In genomic region chr16:24977673-24978065, GRCh38 we compare ENCODE assay signal across 9 cellular contexts. TPM values are rescaled to one million over a fixed set of nuclear protein-coding genes. Genes with fewer than 3 reads are reported as not detected.
DNase-seq lines count a peak whose midpoint lies in the region; ATAC-seq, FAIRE-seq and TF ChIP-seq lines count a peak whose summit lies in the region.
"Had no signal": no experiment of that assay in that cellular context is flagged by ENCODE, and none has a peak within 500 bp of the region (broad histone marks: within the 10 kb centered on the region; RNA-seq: fewer than 3 reads in every experiment).

No MANE protein-coding gene starts in this region.

- H3K27ac ChIP-seq in A673 (ENCODE audit: low read depth, low read length, poor library complexity, severe bottlenecking): peak overlapping the region; percentile 68
- peak overlapping the region; percentile 53 for H3K27ac ChIP-seq in duodenal mucosa (ENCODE audit: low read depth, low read length)
- no peak overlapping the region for H3K27ac ChIP-seq in pancreas

- no peaks in the 10 kb centered on the region for H3K27me3 ChIP-seq in A673 (replicated peaks; ENCODE audit: insufficient read depth, low read depth, low read length, poor library complexity)
- H3K27me3 ChIP-seq in duodenal mucosa (ENCODE audit: control insufficient read depth in 1 of 2, insufficient read depth in 2 of 2, low read length in 2 of 2): no peaks in the 10 kb centered on the region
- no peaks in the 10 kb centered on the region for H3K27me3 ChIP-seq in pancreas

- CTCF ChIA-PET in A673 (lab: Charles Lee): no interaction called here

- H3K4me3 ChIP-seq in A673 (ENCODE audit: low read depth, low read length, poor library complexity, severe bottlenecking): no peak overlapping the region
- no peak overlapping the region for H3K4me3 ChIP-seq in duodenal mucosa (ENCODE audit: low read depth in 1 of 2, low read length in 2 of 2)
- H3K4me3 ChIP-seq in pancreas: no peak overlapping the region

- intact Hi-C loops in A673 (cut with micrococcal nuclease; ENCODE audit: unreplicated experiment) (no loop called here), pancreas (cut with DNase I) (no loop called here)

- no TSS peak for BruUV-seq in A673 (replicated peaks; lab: Mats Ljungman, UMichigan)

- H3K36me3 Mint-ChIP-seq in activated T-cell treated with anti-CD3 and anti-CD28 coated beads, Interleukin-2, amount 50 U/mL, for 4 hours (ENCODE audit: insufficient read depth): peaks cover 46% of the 10 kb centered on the region

- no peak for FAIRE-seq in pancreas (lab: Jason Lieb, UNC)

- DNase-seq in A673 (ENCODE audit: low spot score): peak; percentile 62
- DNase-seq in NCI-H226: peak; percentile 75
- DNase-seq in middle frontal gyrus (ENCODE audit: extremely low spot score, low spot score): peak; percentile 41
- DNase-seq in OCI-M1 (lab: John Stamatoyannopoulos, UW): no peak
- DNase-seq in NCI-H526 treated with DMSO at 0.1 percent for 48 hours (lab: John Stamatoyannopoulos, UW): no peak
- no peak for DNase-seq in pancreas
- no peak for DNase-seq in activated T-cell treated with anti-CD3 and anti-CD28 coated beads, Interleukin-2, amount 50 U/mL, for 4 hours
- DNase-seq: activated T-cell treated with anti-CD3 and anti-CD28 coated beads, Interleukin-2, amount 50 U/mL, for 24 hours had no signal

- TF ChIP-seq CTCF in A673 (conservative IDR thresholded peaks at IDR 0.05; ENCODE audit: low read depth, low read length) (no peak), pancreas (IDR thresholded peaks at IDR 0.05) (no peak)

- no peak overlapping the region for H3K9ac ChIP-seq in duodenal mucosa (ENCODE audit: low read depth in 1 of 2, low read length in 2 of 2)

- peaks cover 61% of the 10 kb centered on the region for H3K4me1 Mint-ChIP-seq in activated T-cell treated with anti-CD3 and anti-CD28 coated beads, Interleukin-2, amount 50 U/mL, for 4 hours (ENCODE audit: low read depth)

- POLR2A ChIA-PET in A673 (lab: Charles Lee; ENCODE audit: low non-redundant PET): interaction anchor here (0.5 kb wide), 1 partner anchor 439 kb away, joined by 3 read pairs; no protein-coding TSS in a partner anchor

- H3K36me3 ChIP-seq in A673 (ENCODE audit: insufficient read depth, low read length, poor library complexity, severe bottlenecking) (peaks cover 40% of the 10 kb centered on the region), duodenal mucosa (ENCODE audit: control insufficient read depth in 1 of 2, insufficient read depth in 2 of 2, low read length in 2 of 2) (peaks cover 26 to 51% of the 10 kb centered on the region in 2 donors), pancreas (peaks cover 0 to 14% (median 0%) of the 10 kb centered on the region in 3 donors)

- no peak overlapping the region for H3K4me3 Mint-ChIP-seq in activated T-cell treated with anti-CD3 and anti-CD28 coated beads, Interleukin-2, amount 50 U/mL, for 4 hours
- H3K4me3 Mint-ChIP-seq: activated T-cell treated with anti-CD3 and anti-CD28 coated beads, Interleukin-2, amount 50 U/mL, for 24 hours had no signal

- H3K4me1 ChIP-seq in A673 (ENCODE audit: insufficient read depth, low read length, poor library complexity, severe bottlenecking) (peaks cover 56% of the 10 kb centered on the region), duodenal mucosa (ENCODE audit: control insufficient read depth in 1 of 2, insufficient read depth in 2 of 2, low read length in 2 of 2) (peaks cover 0 to 20% of the 10 kb centered on the region in 2 donors), pancreas (no peaks in the 10 kb centered on the region)

- 82 to 83% methylated on average over 5 of the region's 5 CpGs for WGBS in pancreas, 2 donors

- H3K9me3 Mint-ChIP-seq in activated T-cell treated with anti-CD3 and anti-CD28 coated beads, Interleukin-2, amount 50 U/mL, for 4 hours: no peaks in the 10 kb centered on the region
- H3K9me3 Mint-ChIP-seq: activated T-cell treated with anti-CD3 and anti-CD28 coated beads, Interleukin-2, amount 50 U/mL, for 24 hours had no signal

- peaks cover 9% of the 10 kb centered on the region for H3K9me3 ChIP-seq in A673 (ENCODE audit: low read depth, low read length, poor library complexity, severe bottlenecking)
- H3K9me3 ChIP-seq in duodenal mucosa (ENCODE audit: control insufficient read depth in 1 of 2, low read length in 2 of 2): no peaks in the 10 kb centered on the region
- no peaks in the 10 kb centered on the region for H3K9me3 ChIP-seq in pancreas

- H3K27me3 Mint-ChIP-seq in activated T-cell treated with anti-CD3 and anti-CD28 coated beads, Interleukin-2, amount 50 U/mL, for 4 hours (ENCODE audit: low read depth): no peaks in the 10 kb centered on the region
- H3K27me3 Mint-ChIP-seq: activated T-cell treated with anti-CD3 and anti-CD28 coated beads, Interleukin-2, amount 50 U/mL, for 24 hours had no signal

- no peak for ATAC-seq in pancreas
- ATAC-seq in activated T-cell treated with anti-CD3 and anti-CD28 coated beads, Interleukin-2, amount 50 U/mL, for 4 hours: no peak

RNA-seq across cellular contexts. Expression of gene ARHGAP17, which starts 37.5 kb away (rescaled TPM):
- total RNA-seq in A673 (2021): 144 and 146 TPM in 2 replicates
- 10 to 100 TPM; 15.2 to 44.5 (median 24.1) TPM for total RNA-seq in pancreas
- 10 to 100 TPM; 27.3 to 39.9 TPM for polyA plus RNA-seq in pancreas
- 10 to 100 TPM; 69.5 to 83.6 (median 73.1) TPM for total RNA-seq in activated T-cell treated with anti-CD3 and anti-CD28 coated beads, Interleukin-2, amount 50 U/mL, for 4 hours

Comparison
In these comparisons a context has a peak if more than half of its experiments do, and no peak if none do; other contexts are left out.
1. DNase-seq: peak in A673 (single experiment), NCI-H226 (single experiment) and middle frontal gyrus (single experiment); none in OCI-M1 (single experiment), NCI-H526 treated with DMSO at 0.1 percent for 48 hours (single experiment), pancreas (0 of 6) and activated T-cell treated with anti-CD3 and anti-CD28 coated beads, Interleukin-2, amount 50 U/mL, for 4 hours (single experiment).
2. H3K27ac ChIP-seq: peak in A673 (single experiment) and duodenal mucosa (single experiment); none in pancreas (0 of 4).